Comparison of ENCODE assay signal across 24 cellular contexts in genomic region chr13:96835591-96835990, GRCh38.
"Had no signal": no experiment of that assay in that cellular context is flagged by ENCODE, and none has a peak within 500 bp of the region (broad histone marks: within the 10 kb centered on the region; RNA-seq: fewer than 3 reads in every experiment).

No MANE protein-coding gene starts in this region.

- H3K36me3 Mint-ChIP-seq: naive thymus-derived CD4-positive, alpha-beta T cell; type B pancreatic cell had no signal

- H3K4me3 ChIP-seq: gastrocnemius medialis, left lung, ovary, right lobe of liver, smooth muscle cell, tibial artery had no signal

- H3K27me3 Mint-ChIP-seq: effector memory CD8-positive, alpha-beta T cell; naive thymus-derived CD4-positive, alpha-beta T cell; stimulated activated naive CD8-positive, alpha-beta T cell treated with anti-CD3 and anti-CD28 coated beads, Interleukin-15, amount 100 ng/mL, for 72 hours; type B pancreatic cell had no signal

- H3K9me3 ChIP-seq: gastrocnemius medialis, ovary, right lobe of liver had no signal

- DNase-seq: cerebellar nuclear complex; cortex of kidney; effector memory CD8-positive, alpha-beta T cell; foreskin fibroblast; gastrocnemius medialis; head of caudate nucleus; left lung; mesendoderm; midbrain; naive thymus-derived CD4-positive, alpha-beta T cell; occipital lobe; ovary; posterior cingulate gyrus; retina; right lobe of liver; stimulated activated CD4-positive, alpha-beta T cell treated with anti-CD3 and anti-CD28 coated beads, Interleukin-12 subunit alpha, Interleukin-12 subunit beta, amount 100 ng/mL, for 4 hours; stimulated activated CD4-positive, alpha-beta T cell treated with anti-CD3 and anti-CD28 coated beads, Interleukin-1b, Interleukin-23, amount 100 ng/mL, for 48 hours; stimulated activated CD4-positive, alpha-beta T cell treated with anti-CD3 and anti-CD28 coated beads, Interleukin-4, amount 100 ng/mL, for 1 hour; stimulated activated CD8-positive, alpha-beta memory T cell treated with anti-CD3 and anti-CD28 coated beads, Interleukin-4, amount 100 ng/mL, for 48 hours; stimulated activated naive CD4-positive, alpha-beta T cell; stimulated activated naive CD8-positive, alpha-beta T cell treated with anti-CD3 and anti-CD28 coated beads, Interleukin-15, amount 100 ng/mL, for 72 hours; tibial artery had no signal

- H3K27ac ChIP-seq: gastrocnemius medialis, left lung, ovary, right lobe of liver, tibial artery had no signal

- H3K27me3 ChIP-seq: gastrocnemius medialis, left lung, ovary, right lobe of liver, tibial artery had no signal

- ATAC-seq: effector memory CD8-positive, alpha-beta T cell; gastrocnemius medialis; left lung; naive thymus-derived CD4-positive, alpha-beta T cell; right lobe of liver; stimulated activated naive CD8-positive, alpha-beta T cell treated with anti-CD3 and anti-CD28 coated beads, Interleukin-15, amount 100 ng/mL, for 72 hours had no signal

- H3K4me1 ChIP-seq: gastrocnemius medialis, left lung, right lobe of liver, tibial artery had no signal

- H3K27ac Mint-ChIP-seq: effector memory CD8-positive, alpha-beta T cell; naive thymus-derived CD4-positive, alpha-beta T cell; stimulated activated naive CD8-positive, alpha-beta T cell treated with anti-CD3 and anti-CD28 coated beads, Interleukin-15, amount 100 ng/mL, for 72 hours; type B pancreatic cell had no signal

- H3K36me3 ChIP-seq: gastrocnemius medialis, left lung, ovary, right lobe of liver, tibial artery had no signal

- H3K9me3 Mint-ChIP-seq: type B pancreatic cell had no signal

- H3K4me3 Mint-ChIP-seq: effector memory CD8-positive, alpha-beta T cell; naive thymus-derived CD4-positive, alpha-beta T cell; stimulated activated naive CD8-positive, alpha-beta T cell treated with anti-CD3 and anti-CD28 coated beads, Interleukin-15, amount 100 ng/mL, for 72 hours; type B pancreatic cell had no signal

- H3K4me1 Mint-ChIP-seq: naive thymus-derived CD4-positive, alpha-beta T cell; stimulated activated naive CD8-positive, alpha-beta T cell treated with anti-CD3 and anti-CD28 coated beads, Interleukin-15, amount 100 ng/mL, for 72 hours had no signal
